ENCODE assay signal across 10 cellular contexts in genomic region chr7:711093-711966, GRCh38. TPM values are rescaled to one million over a fixed set of nuclear protein-coding genes. Genes with fewer than 3 reads are reported as not detected.
DNase-seq lines count a peak whose midpoint lies in the region; ATAC-seq and FAIRE-seq lines count a peak whose summit lies in the region.
"Had no signal": no experiment of that assay in that cellular context is flagged by ENCODE, and none has a peak within 500 bp of the region (broad histone marks: within the 10 kb centered on the region; RNA-seq: fewer than 3 reads in every experiment).

No MANE protein-coding gene starts in this region.

- intact Hi-C loops in activated T-helper 1 cell treated with anti-CD3 and anti-CD28 coated beads, Interleukin-12 subunit alpha, Interleukin-12 subunit beta, Interleukin-2, Interleukin-4 antibody, amounts not matched to agents 30 ng/mL and 10 ng/mL and 1 ng/mL, durations not matched to agents 14 hours and 24 hours and 36 hours (cut with micrococcal nuclease) = no loop called here
- intact Hi-C loops in right cardiac atrium (cut with DNase I) = no loop called here

- no peak overlapping the region for H3K27ac Mint-ChIP-seq in activated T-helper 1 cell treated with anti-CD3 and anti-CD28 coated beads, Interleukin-12 subunit alpha, Interleukin-12 subunit beta, Interleukin-2, Interleukin-4 antibody, amounts not matched to agents 30 ng/mL and 10 ng/mL and 1 ng/mL, durations not matched to agents 14 hours and 24 hours and 36 hours

- no peak for FAIRE-seq in small intestine (lab: Jason Lieb, UNC)

- peaks cover 4% of the 10 kb centered on the region for H3K27me3 Mint-ChIP-seq in activated T-helper 1 cell treated with anti-CD3 and anti-CD28 coated beads, Interleukin-12 subunit alpha, Interleukin-12 subunit beta, Interleukin-2, Interleukin-4 antibody, amounts not matched to agents 30 ng/mL and 10 ng/mL and 1 ng/mL, durations not matched to agents 14 hours and 24 hours and 36 hours (ENCODE audit: insufficient read depth)

- peaks cover 2% of the 10 kb centered on the region for H3K4me1 Mint-ChIP-seq in activated T-helper 1 cell treated with anti-CD3 and anti-CD28 coated beads, Interleukin-12 subunit alpha, Interleukin-12 subunit beta, Interleukin-2, Interleukin-4 antibody, amounts not matched to agents 30 ng/mL and 10 ng/mL and 1 ng/mL, durations not matched to agents 14 hours and 24 hours and 36 hours (ENCODE audit: low read depth)

- H3K9me3 ChIP-seq in ES-I3 (ENCODE audit: control insufficient read depth, insufficient read depth, low read length) (no peaks in the 10 kb centered on the region), right cardiac atrium (ENCODE audit: control insufficient read depth, low read length) (no peaks in the 10 kb centered on the region), small intestine (ENCODE audit: control insufficient read depth, low read depth) (no peaks in the 10 kb centered on the region)

- no peaks in the 10 kb centered on the region for H3K36me3 ChIP-seq in ES-I3 (ENCODE audit: insufficient read depth, low read length)
- no peaks in the 10 kb centered on the region for H3K36me3 ChIP-seq in small intestine (ENCODE audit: control insufficient read depth in 2 of 2, insufficient read depth in 2 of 2, low read length in 2 of 2)

- no peak overlapping the region for H3K27ac ChIP-seq in right cardiac atrium (ENCODE audit: low read length)
- peak overlapping the region in 1 of 2 donors; percentile 26 for H3K27ac ChIP-seq in small intestine (ENCODE audit: low read depth in 1 of 2, low read length in 1 of 2)
- H3K27ac ChIP-seq: epithelial cell of prostate had no signal

- ATAC-seq in right cardiac atrium (peak; percentile 50 to 81), HG03469 (IDR thresholded peaks at IDR 0.05; ENCODE audit: unreplicated experiment) (no peak), GM18909 (IDR thresholded peaks at IDR 0.05; ENCODE audit: poor library complexity, unreplicated experiment) (no peak)

- peak overlapping the region; percentile 41; the same call in 1 of the 2 replicates for H3K9ac ChIP-seq in ES-I3 (ENCODE audit: low read depth, low read length)

- no peaks in the 10 kb centered on the region for H3K27me3 ChIP-seq in right cardiac atrium (ENCODE audit: control insufficient read depth, insufficient read depth)
- no peaks in the 10 kb centered on the region for H3K27me3 ChIP-seq in small intestine (ENCODE audit: control insufficient read depth in 2 of 2, insufficient read depth in 2 of 2, low read length in 2 of 2)

- H3K4me1 ChIP-seq in ES-I3 (ENCODE audit: insufficient read depth, low read length) (no peaks in the 10 kb centered on the region), right cardiac atrium (ENCODE audit: control insufficient read depth, insufficient read depth, low read length) (no peaks in the 10 kb centered on the region), small intestine (ENCODE audit: control insufficient read depth in 2 of 2, insufficient read depth in 1 of 2, low read depth in 1 of 2, low read length in 1 of 2) (no peaks in the 10 kb centered on the region)

- DNase-seq in activated T-helper 1 cell treated with anti-CD3 and anti-CD28 coated beads, Interleukin-12 subunit alpha, Interleukin-12 subunit beta, Interleukin-2, Interleukin-4 antibody, amounts not matched to agents 30 ng/mL and 10 ng/mL and 1 ng/mL, durations not matched to agents 14 hours and 24 hours and 36 hours (ENCODE audit: low spot score) = no peak
- peak; percentile 44 to 72 (median 72) for DNase-seq in right cardiac atrium
- DNase-seq in retina = peak; percentile 43
- no peak for DNase-seq in stimulated activated CD4-positive, alpha-beta T cell treated with anti-CD3 and anti-CD28 coated beads, Interleukin-4, amount 100 ng/mL, for 4 hours
- no peak for DNase-seq in small intestine
- DNase-seq: NCI-H226 had no signal

- H3K4me3 ChIP-seq in right cardiac atrium (ENCODE audit: low read length) = peak overlapping the region; percentile 94
- H3K4me3 ChIP-seq in small intestine (ENCODE audit: low read depth in 1 of 2, low read length in 2 of 2) = no peak overlapping the region

- H3K36me3 Mint-ChIP-seq in activated T-helper 1 cell treated with anti-CD3 and anti-CD28 coated beads, Interleukin-12 subunit alpha, Interleukin-12 subunit beta, Interleukin-2, Interleukin-4 antibody, amounts not matched to agents 30 ng/mL and 10 ng/mL and 1 ng/mL, durations not matched to agents 14 hours and 24 hours and 36 hours (ENCODE audit: low read depth) = peaks cover 12% of the 10 kb centered on the region

- WGBS in right cardiac atrium = 54% methylated on average over 48 of the region's 48 CpGs
- WGBS in small intestine, 3 donors = 61 to 94% (median 89%) methylated on average over 44 to 48 of the region's 48 CpGs

- H3K4me3 Mint-ChIP-seq in activated T-helper 1 cell treated with anti-CD3 and anti-CD28 coated beads, Interleukin-12 subunit alpha, Interleukin-12 subunit beta, Interleukin-2, Interleukin-4 antibody, amounts not matched to agents 30 ng/mL and 10 ng/mL and 1 ng/mL, durations not matched to agents 14 hours and 24 hours and 36 hours = peak overlapping the region; percentile 39

- no peaks in the 10 kb centered on the region for H3K9me3 Mint-ChIP-seq in activated T-helper 1 cell treated with anti-CD3 and anti-CD28 coated beads, Interleukin-12 subunit alpha, Interleukin-12 subunit beta, Interleukin-2, Interleukin-4 antibody, amounts not matched to agents 30 ng/mL and 10 ng/mL and 1 ng/mL, durations not matched to agents 14 hours and 24 hours and 36 hours

RNA-seq across cellular contexts. Expression of gene DNAAF5, which starts 15.2 kb away (rescaled TPM):
- 42.7 and 52.4 TPM in 2 replicates for total RNA-seq in activated T-helper 1 cell treated with anti-CD3 and anti-CD28 coated beads, Interleukin-12 subunit alpha, Interleukin-12 subunit beta, Interleukin-2, Interleukin-4 antibody, amounts not matched to agents 30 ng/mL and 10 ng/mL and 1 ng/mL, durations not matched to agents 14 hours and 24 hours and 36 hours
- 10 to 100 TPM; 12.0 to 20.7 (median 16.1) TPM for total RNA-seq in right cardiac atrium
- 10.2 TPM for polyA plus RNA-seq in right cardiac atrium
- polyA plus RNA-seq in small intestine = 10 to 100 TPM in 2 of 3 donors, 1 to 10 TPM in 1; 6.8 to 19.3 (median 11.6) TPM

RNA-seq across cellular contexts. Expression of gene PRKAR1B, which starts 15.8 kb away (rescaled TPM):
- 37.0 and 37.8 TPM in 2 replicates for total RNA-seq in activated T-helper 1 cell treated with anti-CD3 and anti-CD28 coated beads, Interleukin-12 subunit alpha, Interleukin-12 subunit beta, Interleukin-2, Interleukin-4 antibody, amounts not matched to agents 30 ng/mL and 10 ng/mL and 1 ng/mL, durations not matched to agents 14 hours and 24 hours and 36 hours
- total RNA-seq in right cardiac atrium = 10 to 100 TPM; 22.6 to 38.3 (median 25.1) TPM
- 20.7 TPM for polyA plus RNA-seq in right cardiac atrium
- 10 to 100 TPM in 1 of 3 donors, 1 to 10 TPM in 2; 9.5 to 27.6 (median 9.6) TPM for polyA plus RNA-seq in small intestine

Comparison
In these comparisons a context has a peak if more than half of its experiments do, and no peak if none do; other contexts are left out.
1. DNase-seq: peak in right cardiac atrium (3 of 3) and retina (single experiment); none in activated T-helper 1 cell treated with anti-CD3 and anti-CD28 coated beads, Interleukin-12 subunit alpha, Interleukin-12 subunit beta, Interleukin-2, Interleukin-4 antibody, amounts not matched to agents 30 ng/mL and 10 ng/mL and 1 ng/mL, durations not matched to agents 14 hours and 24 hours and 36 hours (single experiment), stimulated activated CD4-positive, alpha-beta T cell treated with anti-CD3 and anti-CD28 coated beads, Interleukin-4, amount 100 ng/mL, for 4 hours (0 of 2) and small intestine (single experiment).
2. ATAC-seq: peak in right cardiac atrium (2 of 2); none in HG03469 (single experiment) and GM18909 (single experiment).